Comparison of ENCODE assay signal across 25 cellular contexts in the genomic region with DNA sequence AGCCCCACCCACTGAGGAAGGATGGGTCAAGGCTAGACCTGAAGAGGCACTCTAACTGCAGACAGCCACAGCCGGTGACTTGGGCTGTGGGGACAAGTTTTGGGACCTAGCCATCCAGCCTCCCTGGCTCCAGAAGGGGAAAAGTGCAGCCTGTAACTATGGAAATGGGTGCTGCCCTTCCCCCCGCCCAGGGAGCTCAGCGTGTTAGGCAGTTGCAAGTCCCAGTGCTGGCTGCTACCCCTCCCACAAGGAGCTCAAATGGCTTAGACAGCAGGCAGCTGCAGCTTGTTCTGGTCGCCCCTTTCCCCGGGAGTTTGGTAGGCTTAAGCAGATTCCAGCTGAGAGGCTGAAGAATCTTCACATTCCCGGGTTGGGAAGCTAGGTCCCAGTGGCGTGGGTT.
"Had no signal": no experiment of that assay in that cellular context is flagged by ENCODE, and none has a peak within 500 bp of the region (broad histone marks: within the 10 kb centered on the region; RNA-seq: fewer than 3 reads in every experiment).

No MANE protein-coding gene starts in this region.

- H3K4me1 Mint-ChIP-seq: activated naive CD4-positive, alpha-beta T cell treated with anti-CD3 and anti-CD28 coated beads, Interleukin-2, amount 50 U/mL, for 24 hours; stimulated activated memory B cell treated with anti-CD40 and anti-IgM and Interleukin-4, amounts not matched to agents 10 μg/mL and 1 μg/mL and 100 μg/mL, for 72 hours had no signal

- DNase-seq: activated CD4-positive, alpha-beta T cell treated with anti-CD3 and anti-CD28 coated beads for 1 hour; activated CD4-positive, alpha-beta T cell treated with anti-CD3 and anti-CD28 coated beads, Interleukin-2, amount 50 U/mL, for 1 hour; activated CD8-positive, alpha-beta T cell treated with anti-CD3 and anti-CD28 coated beads, Interleukin-2, amount 10 ng/mL, durations not matched to agents 7 days and 5 days; activated gamma-delta T cell; anterior cingulate cortex; body of pancreas; effector CD4-positive, alpha-beta T cell; erythroblast; foreskin fibroblast; hippocampal formation; left cardiac atrium; occipital lobe; posterior cingulate gyrus; stimulated activated CD4-positive, alpha-beta T cell treated with anti-CD3 and anti-CD28 coated beads, Interleukin-15, amount 100 ng/mL, for 24 hours; stomach had no signal

- ATAC-seq: activated CD8-positive, alpha-beta T cell treated with anti-CD3 and anti-CD28 coated beads, Interleukin-2, amount 10 ng/mL, durations not matched to agents 7 days and 5 days; body of pancreas; left cardiac atrium; sciatic nerve; stimulated activated memory B cell treated with anti-CD40 and anti-IgM and Interleukin-4, amounts not matched to agents 10 μg/mL and 1 μg/mL and 100 μg/mL, for 72 hours had no signal

- H3K4me1 ChIP-seq: body of pancreas, suprapubic skin had no signal

- H3K4me3 Mint-ChIP-seq: activated CD8-positive, alpha-beta T cell treated with anti-CD3 and anti-CD28 coated beads, Interleukin-2, amount 10 ng/mL, durations not matched to agents 7 days and 5 days; activated naive CD4-positive, alpha-beta T cell treated with anti-CD3 and anti-CD28 coated beads, Interleukin-2, amount 50 U/mL, for 24 hours; activated T-helper 1 cell treated with anti-CD3 and anti-CD28 coated beads, Interleukin-12 subunit alpha, Interleukin-12 subunit beta, Interleukin-2, Interleukin-4 antibody, amounts not matched to agents 30 ng/mL and 10 ng/mL and 1 ng/mL, durations not matched to agents 14 hours and 24 hours and 36 hours; nephron; stimulated activated memory B cell treated with anti-CD40 and anti-IgM and Interleukin-4, amounts not matched to agents 10 μg/mL and 1 μg/mL and 100 μg/mL, for 72 hours had no signal

- H3K4me2 ChIP-seq: smooth muscle cell had no signal

- H3K27ac ChIP-seq: body of pancreas, cardiac muscle cell, stomach, suprapubic skin, tibial nerve, VCaP had no signal

- H3K36me3 Mint-ChIP-seq: activated naive CD4-positive, alpha-beta T cell treated with anti-CD3 and anti-CD28 coated beads, Interleukin-2, amount 50 U/mL, for 24 hours; stimulated activated memory B cell treated with anti-CD40 and anti-IgM and Interleukin-4, amounts not matched to agents 10 μg/mL and 1 μg/mL and 100 μg/mL, for 72 hours had no signal

- H3K27me3 ChIP-seq: body of pancreas, cardiac muscle cell, stomach, suprapubic skin, tibial nerve had no signal

- H3K27me3 Mint-ChIP-seq: activated naive CD4-positive, alpha-beta T cell treated with anti-CD3 and anti-CD28 coated beads, Interleukin-2, amount 50 U/mL, for 24 hours; stimulated activated memory B cell treated with anti-CD40 and anti-IgM and Interleukin-4, amounts not matched to agents 10 μg/mL and 1 μg/mL and 100 μg/mL, for 72 hours had no signal

- H3K36me3 ChIP-seq: cardiac muscle cell, stomach, suprapubic skin, tibial nerve had no signal

- H3K4me3 ChIP-seq: body of pancreas, cardiac muscle cell, smooth muscle cell, stomach, suprapubic skin, tibial nerve had no signal

- H3K27ac Mint-ChIP-seq: activated CD8-positive, alpha-beta T cell treated with anti-CD3 and anti-CD28 coated beads, Interleukin-2, amount 10 ng/mL, durations not matched to agents 7 days and 5 days; activated naive CD4-positive, alpha-beta T cell treated with anti-CD3 and anti-CD28 coated beads, Interleukin-2, amount 50 U/mL, for 24 hours; activated T-helper 1 cell treated with anti-CD3 and anti-CD28 coated beads, Interleukin-12 subunit alpha, Interleukin-12 subunit beta, Interleukin-2, Interleukin-4 antibody, amounts not matched to agents 30 ng/mL and 10 ng/mL and 1 ng/mL, durations not matched to agents 14 hours and 24 hours and 36 hours; nephron; stimulated activated memory B cell treated with anti-CD40 and anti-IgM and Interleukin-4, amounts not matched to agents 10 μg/mL and 1 μg/mL and 100 μg/mL, for 72 hours had no signal

- H3K9me3 ChIP-seq: body of pancreas, stomach, tibial nerve had no signal

- H3K9me3 Mint-ChIP-seq: activated naive CD4-positive, alpha-beta T cell treated with anti-CD3 and anti-CD28 coated beads, Interleukin-2, amount 50 U/mL, for 24 hours had no signal
